ENCODE assay signal across 1 cellular context in genomic region chr6:47419621-47420020, GRCh38.
TF ChIP-seq lines count a peak whose summit lies in the region.

No MANE protein-coding gene starts in this region.

TF ChIP-seq in HepG2, 621 proteins besides CTCF, POLR2A, EP300 and RAD21 (continued from another document):
- TF ChIP-seq PBX2 (CRISPR knock-in tag; IDR thresholded peaks at IDR 0.05) (no peak), SMAD1 (CRISPR knock-in tag; IDR thresholded peaks at IDR 0.05; ENCODE audit: borderline replicate concordance, low read depth) (no peak), RBM22 (optimal IDR thresholded peaks at IDR 0.05; ENCODE audit: low read length) (no peak), SP5 (CRISPR knock-in tag; IDR thresholded peaks at IDR 0.05; ENCODE audit: borderline replicate concordance, low read depth) (no peak), SMARCE1 (IDR thresholded peaks at IDR 0.05; ENCODE audit: borderline replicate concordance) (no peak), IRX3 (CRISPR knock-in tag; IDR thresholded peaks at IDR 0.05; ENCODE audit: borderline replicate concordance, low read depth) (no peak), ZBTB42 (CRISPR knock-in tag; IDR thresholded peaks at IDR 0.05) (no peak)
- TF ChIP-seq, protein P1, sequence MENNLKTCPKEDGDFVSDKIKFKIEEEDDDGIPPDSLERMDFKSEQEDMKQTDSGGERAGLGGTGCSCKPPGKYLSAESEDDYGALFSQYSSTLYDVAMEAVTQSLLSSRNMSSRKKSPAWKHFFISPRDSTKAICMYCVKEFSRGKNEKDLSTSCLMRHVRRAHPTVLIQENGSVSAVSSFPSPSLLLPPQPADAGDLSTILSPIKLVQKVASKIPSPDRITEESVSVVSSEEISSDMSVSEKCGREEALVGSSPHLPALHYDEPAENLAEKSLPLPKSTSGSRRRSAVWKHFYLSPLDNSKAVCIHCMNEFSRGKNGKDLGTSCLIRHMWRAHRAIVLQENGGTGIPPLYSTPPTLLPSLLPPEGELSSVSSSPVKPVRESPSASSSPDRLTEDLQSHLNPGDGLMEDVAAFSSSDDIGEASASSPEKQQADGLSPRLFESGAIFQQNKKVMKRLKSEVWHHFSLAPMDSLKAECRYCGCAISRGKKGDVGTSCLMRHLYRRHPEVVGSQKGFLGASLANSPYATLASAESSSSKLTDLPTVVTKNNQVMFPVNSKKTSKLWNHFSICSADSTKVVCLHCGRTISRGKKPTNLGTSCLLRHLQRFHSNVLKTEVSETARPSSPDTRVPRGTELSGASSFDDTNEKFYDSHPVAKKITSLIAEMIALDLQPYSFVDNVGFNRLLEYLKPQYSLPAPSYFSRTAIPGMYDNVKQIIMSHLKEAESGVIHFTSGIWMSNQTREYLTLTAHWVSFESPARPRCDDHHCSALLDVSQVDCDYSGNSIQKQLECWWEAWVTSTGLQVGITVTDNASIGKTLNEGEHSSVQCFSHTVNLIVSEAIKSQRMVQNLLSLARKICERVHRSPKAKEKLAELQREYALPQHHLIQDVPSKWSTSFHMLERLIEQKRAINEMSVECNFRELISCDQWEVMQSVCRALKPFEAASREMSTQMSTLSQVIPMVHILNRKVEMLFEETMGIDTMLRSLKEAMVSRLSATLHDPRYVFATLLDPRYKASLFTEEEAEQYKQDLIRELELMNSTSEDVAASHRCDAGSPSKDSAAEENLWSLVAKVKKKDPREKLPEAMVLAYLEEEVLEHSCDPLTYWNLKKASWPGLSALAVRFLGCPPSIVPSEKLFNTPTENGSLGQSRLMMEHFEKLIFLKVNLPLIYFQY (CRISPR knock-in tag; IDR thresholded peaks at IDR 0.05; ENCODE audit: borderline replicate concordance) = no peak
- TF ChIP-seq, protein P2, sequence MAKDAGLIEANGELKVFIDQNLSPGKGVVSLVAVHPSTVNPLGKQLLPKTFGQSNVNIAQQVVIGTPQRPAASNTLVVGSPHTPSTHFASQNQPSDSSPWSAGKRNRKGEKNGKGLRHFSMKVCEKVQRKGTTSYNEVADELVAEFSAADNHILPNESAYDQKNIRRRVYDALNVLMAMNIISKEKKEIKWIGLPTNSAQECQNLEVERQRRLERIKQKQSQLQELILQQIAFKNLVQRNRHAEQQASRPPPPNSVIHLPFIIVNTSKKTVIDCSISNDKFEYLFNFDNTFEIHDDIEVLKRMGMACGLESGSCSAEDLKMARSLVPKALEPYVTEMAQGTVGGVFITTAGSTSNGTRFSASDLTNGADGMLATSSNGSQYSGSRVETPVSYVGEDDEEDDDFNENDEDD (CRISPR knock-in tag; IDR thresholded peaks at IDR 0.05; ENCODE audit: borderline replicate concordance) = no peak
